ENCODE assay signal across 8 cellular contexts in genomic region chr5:39628348-39628747, GRCh38.
"Had no signal": no experiment of that assay in that cellular context is flagged by ENCODE, and none has a peak within 500 bp of the region (broad histone marks: within the 10 kb centered on the region; RNA-seq: fewer than 3 reads in every experiment).

No MANE protein-coding gene starts in this region.

- FAIRE-seq: G401.6, GM12878, GM12891, GM12892, GM18507, GM19239 had no signal

- ATAC-seq: GM12878 had no signal

- H3K4me3 ChIP-seq: GM12878 had no signal

- DNase-seq: GDM1, GF-D8 had no signal
